8 cellular contexts compared by ENCODE assay signal in the genomic region with DNA sequence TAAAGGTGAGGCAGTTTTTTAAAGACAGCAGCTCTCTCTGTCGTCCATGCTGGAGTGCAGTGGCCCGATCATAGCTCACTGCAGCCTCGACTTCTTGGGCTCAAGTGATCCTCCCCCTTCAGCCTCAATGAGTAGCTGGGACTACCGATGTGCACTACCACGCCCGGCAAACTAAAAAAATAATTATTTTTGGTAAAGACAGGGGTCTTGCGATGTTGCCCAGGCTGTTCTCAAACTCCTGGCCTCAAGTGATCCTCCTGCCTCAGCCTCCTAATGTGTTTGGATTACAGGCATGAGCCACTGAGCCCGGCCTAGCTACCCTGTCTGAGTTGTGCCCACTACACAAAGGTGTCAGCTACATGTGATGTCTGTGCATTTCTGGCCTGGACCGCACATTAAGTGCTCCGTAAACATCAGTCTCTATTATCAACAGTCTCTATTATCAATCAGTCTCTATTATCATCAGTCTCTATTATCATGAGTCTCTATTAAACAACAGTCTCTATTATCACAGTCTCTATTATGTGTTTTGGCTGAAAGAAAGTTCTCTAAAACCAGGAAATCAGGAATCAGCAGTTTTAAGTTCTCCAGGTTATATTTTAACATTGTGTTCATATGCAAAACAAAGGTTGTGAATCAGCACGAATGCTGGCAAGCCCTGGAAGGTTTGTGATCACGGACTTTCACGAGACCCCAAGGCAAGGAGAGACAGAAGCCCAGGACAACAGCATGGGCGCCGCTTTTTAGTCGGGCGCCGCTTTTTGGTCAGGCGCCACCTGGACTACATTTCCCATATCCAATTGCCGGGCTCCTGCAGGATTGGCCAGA. TPM values are rescaled to one million over a fixed set of nuclear protein-coding genes. Genes with fewer than 3 reads are reported as not detected.
A peak's percentile ranks its signal among the peaks of the same experiment; 100 is the strongest.
DNase-seq lines count a peak whose midpoint lies in the region; ATAC-seq and TF ChIP-seq lines count a peak whose summit lies in the region.

No MANE protein-coding gene starts in this region.

- peak overlapping the region; percentile 94 for H3K4me2 ChIP-seq in skeletal muscle satellite cell (ENCODE audit: low read length)

- H3K27ac ChIP-seq in HEK293 (ENCODE audit: extremely low read depth, low read depth, low read length) = no peak overlapping the region; the same call in 1 of the 2 replicates

- peaks cover 9% of the 10 kb centered on the region for H3K27me3 Mint-ChIP-seq in T-helper 17 cell

- intact Hi-C loops in lower leg skin (cut with DNase I; ENCODE audit: low total_unique reads) = no loop called here

- H3K9me3 ChIP-seq in HEK293 (ENCODE audit: control insufficient read depth, insufficient read depth, low read depth, low read length) (no peaks in the 10 kb centered on the region), T-helper 17 cell (ENCODE audit: control insufficient read depth, low read length, poor library complexity, severe bottlenecking) (no peaks in the 10 kb centered on the region), skeletal muscle satellite cell (replicated peaks; ENCODE audit: low read length) (no peaks in the 10 kb centered on the region)

- peaks cover 2% of the 10 kb centered on the region for H3K27me3 ChIP-seq in skeletal muscle satellite cell (ENCODE audit: control insufficient read depth, insufficient read depth, low read length)

- H3K27ac Mint-ChIP-seq in T-helper 17 cell = peak overlapping the region; percentile 95

- H3K4me3 ChIP-seq in HEK293 (ENCODE audit: low read depth, low read length) (peak overlapping the region; percentile 96), fibroblast of villous mesenchyme (ENCODE audit: low read depth, low read length) (peak overlapping the region; percentile 94), skeletal muscle satellite cell (ENCODE audit: low read length) (peak overlapping the region; percentile 93), lower leg skin (ENCODE audit: low read depth, poor library complexity, severe bottlenecking) (no peak overlapping the region)

- ATAC-seq in T-helper 17 cell = no peak
- ATAC-seq in HG02798 (IDR thresholded peaks at IDR 0.05; ENCODE audit: poor library complexity, unreplicated experiment) = no peak

- CTCF ChIA-PET in HEK293 (lab: Yijun Ruan, JAX) = interaction anchor here (0.7 to 2.0 kb wide), 9 partner anchors 9 to 198 kb away, joined by 3 to 10 read pairs (median 4); no protein-coding TSS in a partner anchor

- H3K4me1 Mint-ChIP-seq in T-helper 17 cell = peaks cover 18% of the 10 kb centered on the region

- peaks cover 5% of the 10 kb centered on the region for H3K36me3 Mint-ChIP-seq in T-helper 17 cell (ENCODE audit: low read depth)

- DNase-seq in T-helper 17 cell (no peak), fibroblast of villous mesenchyme (ENCODE audit: low read depth) (no peak), lower leg skin (ENCODE audit: low spot score in 2 of 2) (no peak), pons (ENCODE audit: low spot score) (no peak), HCEC 1CT (no peak)

- H3K4me1 ChIP-seq in HEK293 (ENCODE audit: control insufficient read depth, insufficient read depth, low read length) = 0 out of 2 replicates have a peak, but pooled peaks cover 2% of the 10 kb centered on the region
- H3K4me1 ChIP-seq in skeletal muscle satellite cell (ENCODE audit: control insufficient read depth, insufficient read depth, low read length) = peaks cover 6% of the 10 kb centered on the region

- POLR2A ChIA-PET in HEK293 (lab: Yijun Ruan, JAX) = no interaction called here

- 44 to 57% methylated on average over 16 to 20 of the region's 20 CpGs for WGBS in lower leg skin, 2 donors

- H3K36me3 ChIP-seq in HEK293 (ENCODE audit: control insufficient read depth in 2 of 2, insufficient read depth in 1 of 2, low read length in 2 of 2) = peaks cover 0 to 8% of the 10 kb centered on the region in 2 experiments; a peak in 1 of 3 replicates
- H3K36me3 ChIP-seq in skeletal muscle satellite cell (ENCODE audit: insufficient read depth, low read length) = no peaks in the 10 kb centered on the region

- no peak for TF ChIP-seq CTCF in HEK293 (tag by site-specific recombination; IDR thresholded peaks at IDR 0.05)
- no peak for TF ChIP-seq CTCF in fibroblast of villous mesenchyme (IDR thresholded peaks at IDR 0.05; ENCODE audit: insufficient read depth, low read depth, low read length)
- no peak for TF ChIP-seq CTCF in lower leg skin (IDR thresholded peaks at IDR 0.05)

- no peak for TF ChIP-seq POLR2A in lower leg skin (IDR thresholded peaks at IDR 0.05)

- H3K4me3 Mint-ChIP-seq in T-helper 17 cell = peak overlapping the region; percentile 94

- peak overlapping the region; percentile 87 for H3K9ac ChIP-seq in skeletal muscle satellite cell (ENCODE audit: low read depth, low read length)

TF ChIP-seq in HEK293, 187 proteins besides CTCF, POLR2A, EP300 and RAD21:
- TF ChIP-seq ZNF529 (tag by site-specific recombination; IDR thresholded peaks at IDR 0.05; ENCODE audit: insufficient replicate concordance) (no peak), ZFP3 (tag by site-specific recombination; IDR thresholded peaks at IDR 0.05; ENCODE audit: low read depth) (no peak), ZNF596 (tag by site-specific recombination; IDR thresholded peaks at IDR 0.05) (no peak), KLF7 (tag by site-specific recombination; IDR thresholded peaks at IDR 0.05; ENCODE audit: borderline replicate concordance) (no peak), ZNF335 (tag by site-specific recombination; conservative IDR thresholded peaks at IDR 0.05) (peak; percentile 92), ZNF223 (tag by site-specific recombination; IDR thresholded peaks at IDR 0.05) (no peak), ZNF2 (tag by site-specific recombination; IDR thresholded peaks at IDR 0.05) (no peak), KLF10 (tag by site-specific recombination; IDR thresholded peaks at IDR 0.05) (no peak), MYNN (tag by site-specific recombination; IDR thresholded peaks at IDR 0.05; ENCODE audit: borderline replicate concordance) (no peak), ZNF548 (tag by site-specific recombination; IDR thresholded peaks at IDR 0.05) (no peak), ZNF843 (tag by site-specific recombination; IDR thresholded peaks at IDR 0.05) (no peak), REPIN1 (tag by site-specific recombination; IDR thresholded peaks at IDR 0.05; ENCODE audit: low read depth) (no peak), ZIC2 (tag by site-specific recombination; IDR thresholded peaks at IDR 0.05) (no peak), YY2 (tag by site-specific recombination; IDR thresholded peaks at IDR 0.05) (no peak), ZNF221 (tag by site-specific recombination; IDR thresholded peaks at IDR 0.05; ENCODE audit: borderline replicate concordance) (no peak)
- TF ChIP-seq, protein P1, sequence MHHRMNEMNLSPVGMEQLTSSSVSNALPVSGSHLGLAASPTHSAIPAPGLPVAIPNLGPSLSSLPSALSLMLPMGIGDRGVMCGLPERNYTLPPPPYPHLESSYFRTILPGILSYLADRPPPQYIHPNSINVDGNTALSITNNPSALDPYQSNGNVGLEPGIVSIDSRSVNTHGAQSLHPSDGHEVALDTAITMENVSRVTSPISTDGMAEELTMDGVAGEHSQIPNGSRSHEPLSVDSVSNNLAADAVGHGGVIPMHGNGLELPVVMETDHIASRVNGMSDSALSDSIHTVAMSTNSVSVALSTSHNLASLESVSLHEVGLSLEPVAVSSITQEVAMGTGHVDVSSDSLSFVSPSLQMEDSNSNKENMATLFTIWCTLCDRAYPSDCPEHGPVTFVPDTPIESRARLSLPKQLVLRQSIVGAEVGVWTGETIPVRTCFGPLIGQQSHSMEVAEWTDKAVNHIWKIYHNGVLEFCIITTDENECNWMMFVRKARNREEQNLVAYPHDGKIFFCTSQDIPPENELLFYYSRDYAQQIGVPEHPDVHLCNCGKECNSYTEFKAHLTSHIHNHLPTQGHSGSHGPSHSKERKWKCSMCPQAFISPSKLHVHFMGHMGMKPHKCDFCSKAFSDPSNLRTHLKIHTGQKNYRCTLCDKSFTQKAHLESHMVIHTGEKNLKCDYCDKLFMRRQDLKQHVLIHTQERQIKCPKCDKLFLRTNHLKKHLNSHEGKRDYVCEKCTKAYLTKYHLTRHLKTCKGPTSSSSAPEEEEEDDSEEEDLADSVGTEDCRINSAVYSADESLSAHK (tag by site-specific recombination; IDR thresholded peaks at IDR 0.05) = peak; percentile 69
- TF ChIP-seq, protein P2, sequence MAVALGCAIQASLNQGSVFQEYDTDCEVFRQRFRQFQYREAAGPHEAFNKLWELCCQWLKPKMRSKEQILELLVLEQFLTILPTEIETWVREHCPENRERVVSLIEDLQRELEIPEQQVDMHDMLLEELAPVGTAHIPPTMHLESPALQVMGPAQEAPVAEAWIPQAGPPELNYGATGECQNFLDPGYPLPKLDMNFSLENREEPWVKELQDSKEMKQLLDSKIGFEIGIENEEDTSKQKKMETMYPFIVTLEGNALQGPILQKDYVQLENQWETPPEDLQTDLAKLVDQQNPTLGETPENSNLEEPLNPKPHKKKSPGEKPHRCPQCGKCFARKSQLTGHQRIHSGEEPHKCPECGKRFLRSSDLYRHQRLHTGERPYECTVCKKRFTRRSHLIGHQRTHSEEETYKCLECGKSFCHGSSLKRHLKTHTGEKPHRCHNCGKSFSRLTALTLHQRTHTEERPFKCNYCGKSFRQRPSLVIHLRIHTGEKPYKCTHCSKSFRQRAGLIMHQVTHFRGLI (tag by site-specific recombination; IDR thresholded peaks at IDR 0.05) = peak; percentile 98

RNA-seq across cellular contexts. Expression of a gene that starts 0.7 kb away (rescaled TPM):
- 10 to 100 TPM; 26.8 to 29.7 TPM for total RNA-seq in T-helper 17 cell
- total RNA-seq in fibroblast of villous mesenchyme = 8.2 and 10.6 TPM in 2 replicates
- 12.0 and 14.2 TPM in 2 replicates for total RNA-seq in skeletal muscle satellite cell (2012; rRNA removed)
- total RNA-seq in lower leg skin = 10 to 100 TPM; 21.0 to 82.7 (median 36.1) TPM
